Comparison of ENCODE assay signal across 30 cellular contexts in genomic region chr10:8151086-8151485, GRCh38.
"Had no signal": no experiment of that assay in that cellular context is flagged by ENCODE, and none has a peak within 500 bp of the region (broad histone marks: within the 10 kb centered on the region; RNA-seq: fewer than 3 reads in every experiment).

No MANE protein-coding gene starts in this region.

- H3K27ac ChIP-seq: body of pancreas, brain microvascular endothelial cell, cardiac muscle cell, colonic mucosa, VCaP had no signal

- H3K4me1 ChIP-seq: body of pancreas, colonic mucosa had no signal

- DNase-seq: activated B cell treated with CpG ODN at 0.5 μM for 24 hours; activated CD4-positive, alpha-beta memory T cell treated with anti-CD3 and anti-CD28 coated beads for 36 hours; activated CD4-positive, alpha-beta T cell treated with anti-CD3 and anti-CD28 coated beads for 4 hours; activated CD4-positive, alpha-beta T cell treated with anti-CD3 and anti-CD28 coated beads, Interleukin-2, amount 10 ng/mL, durations not matched to agents 24 days and 14 days; activated CD4-positive, alpha-beta T cell treated with anti-CD3 and anti-CD28 coated beads, Interleukin-2, amount 50 U/mL, for 1 hour; activated CD4-positive, alpha-beta T cell treated with anti-CD3 and anti-CD28 coated beads, Interleukin-2, amount 50 U/mL, for 4 hours; activated CD4-positive, CD25-positive, alpha-beta regulatory T cell treated with anti-CD3 and anti-CD28 coated beads, Interleukin-2, amount 50 U/mL, for 72 hours; activated CD8-positive, alpha-beta memory T cell treated with anti-CD3 and anti-CD28 coated beads for 24 hours; activated CD8-positive, alpha-beta memory T cell treated with anti-CD3 and anti-CD28 coated beads, Interleukin-2, amount 10 ng/mL, durations not matched to agents 7 days and 5 days; activated CD8-positive, alpha-beta memory T cell treated with anti-CD3 and anti-CD28 coated beads, Interleukin-2, amount 50 U/mL, for 48 hours; activated CD8-positive, alpha-beta T cell treated with anti-CD3 and anti-CD28 coated beads, Interleukin-2, amount 10 ng/mL, durations not matched to agents 7 days and 5 days; activated effector memory CD4-positive, alpha-beta T cell treated with Interleukin-2 at 50 U/mL for 16 hours; activated gamma-delta T cell; activated naive CD4-positive, alpha-beta T cell treated with anti-CD3 and anti-CD28 coated beads, Interleukin-2, amount 10 ng/mL, durations not matched to agents 7 days and 5 days; activated naive CD4-positive, alpha-beta T cell treated with Interleukin-2 at 50 U/mL for 16 hours; activated naive CD8-positive, alpha-beta T cell treated with anti-CD3 and anti-CD28 coated beads, Interleukin-2, amount 10 ng/mL, durations not matched to agents 7 days and 5 days; activated naive CD8-positive, alpha-beta T cell treated with anti-CD3 and anti-CD28 coated beads, Interleukin-2, amount 50 U/mL, for 24 hours; activated T-cell treated with anti-CD3 and anti-CD28 coated beads, Interleukin-2, amount 50 U/mL, for 24 hours; activated T-cell treated with anti-CD3 and anti-CD28 coated beads, Interleukin-2, amount 50 U/mL, for 48 hours; amygdala; aorta; body of pancreas; brain microvascular endothelial cell; caudate nucleus; cerebellar nuclear complex; colonic mucosa; T-helper 2 cell; T-helper 9 cell had no signal

- H3K4me3 ChIP-seq: body of pancreas, cardiac muscle cell, colonic mucosa had no signal

- H3K36me3 ChIP-seq: brain microvascular endothelial cell, cardiac muscle cell, colonic mucosa had no signal

- ATAC-seq: activated CD8-positive, alpha-beta memory T cell treated with anti-CD3 and anti-CD28 coated beads, Interleukin-2, amount 10 ng/mL, durations not matched to agents 7 days and 5 days; activated CD8-positive, alpha-beta T cell treated with anti-CD3 and anti-CD28 coated beads, Interleukin-2, amount 10 ng/mL, durations not matched to agents 7 days and 5 days; activated naive CD8-positive, alpha-beta T cell treated with anti-CD3 and anti-CD28 coated beads, Interleukin-2, amount 50 U/mL, for 24 hours; body of pancreas had no signal

- H3K9me3 ChIP-seq: body of pancreas, colonic mucosa had no signal
